Comparison of ENCODE assay signal across 9 cellular contexts in genomic region chr7:27151945-27152815, GRCh38. TPM values are rescaled to one million over a fixed set of nuclear protein-coding genes. Genes with fewer than 3 reads are reported as not detected.
A peak's percentile ranks its signal among the peaks of the same experiment; 100 is the strongest.
DNase-seq lines count a peak whose midpoint lies in the region; ATAC-seq and TF ChIP-seq lines count a peak whose summit lies in the region.
"Had no signal": no experiment of that assay in that cellular context is flagged by ENCODE, and none has a peak within 500 bp of the region (broad histone marks: within the 10 kb centered on the region; RNA-seq: fewer than 3 reads in every experiment).

TSS of gene HOXA3 (minus strand) at chr7:27152583. CDS start at chr7:27110640, 41,943 bp downstream.

- WGBS in tibial nerve, 2 donors = 2 to 3% methylated on average over 45 to 53 of the region's 53 CpGs

- H3K4me1 Mint-ChIP-seq in MCF 10A (ENCODE audit: insufficient read depth, unreplicated experiment) = peaks cover 16% of the 10 kb centered on the region
- peaks cover 23% of the 10 kb centered on the region for H3K4me1 Mint-ChIP-seq in activated CD4-positive, alpha-beta memory T cell treated with anti-CD3 and anti-CD28 coated beads, Interleukin-2, amount 10 ng/mL, durations not matched to agents 7 days and 5 days

- CTCF ChIA-PET in MCF 10A (lab: Yijun Ruan, JAX) = interaction anchor here (0.6 to 5.8 kb wide), 6 partner anchors 8 to 1261 kb away, joined by 3 to 57 read pairs (median 4); no protein-coding TSS in a partner anchor
- CTCF ChIA-PET in activated CD4-positive, alpha-beta memory T cell treated with anti-CD3 and anti-CD28 coated beads, Interleukin-2, amount 10 ng/mL, durations not matched to agents 7 days and 5 days (lab: Charles Lee) = interaction anchor here (1.1 kb wide), 1 partner anchor 9 kb away, joined by 5 read pairs; no protein-coding TSS in a partner anchor

- peak in 1 of 2 donors; percentile 85 for TF ChIP-seq EP300 in tibial nerve (IDR thresholded peaks at IDR 0.05)

- no peaks in the 10 kb centered on the region for H3K9me3 ChIP-seq in breast epithelium
- no peaks in the 10 kb centered on the region for H3K9me3 ChIP-seq in tibial nerve

- H3K27me3 ChIP-seq in breast epithelium = peaks cover 7 to 49% of the 10 kb centered on the region in 2 donors
- H3K27me3 ChIP-seq in tibial nerve = peaks cover 0 to 98% of the 10 kb centered on the region in 2 donors

- no peak within 1 kb of the TSS for H3K27ac Mint-ChIP-seq in MCF 10A (ENCODE audit: low read depth, unreplicated experiment)
- H3K27ac Mint-ChIP-seq in activated CD4-positive, alpha-beta memory T cell treated with anti-CD3 and anti-CD28 coated beads, Interleukin-2, amount 10 ng/mL, durations not matched to agents 7 days and 5 days = peak within 1 kb of the TSS; percentile 42

- no TSS peak for BruUV-seq in MCF 10A (replicated peaks; lab: Mats Ljungman, UMichigan)

- TF ChIP-seq POLR2A in breast epithelium (IDR thresholded peaks at IDR 0.05) = no peak
- peak in 1 of 2 donors; percentile 47 for TF ChIP-seq POLR2A in tibial nerve (IDR thresholded peaks at IDR 0.05)

- POLR2A ChIA-PET in MCF 10A (lab: Yijun Ruan, JAX) = no interaction called here
- POLR2A ChIA-PET in activated CD4-positive, alpha-beta memory T cell treated with anti-CD3 and anti-CD28 coated beads, Interleukin-2, amount 10 ng/mL, durations not matched to agents 7 days and 5 days (lab: Charles Lee) = interaction anchor here (0.8 to 1.4 kb wide), 2 partner anchors 14 to 62 kb away, joined by 3 read pairs; no protein-coding TSS in a partner anchor

- peak; percentile 53 for DNase-seq in breast epithelium (ENCODE audit: low spot score in 2 of 2)
- no peak for DNase-seq in MCF 10A (ENCODE audit: unreplicated experiment)
- no peak for DNase-seq in activated CD4-positive, alpha-beta memory T cell treated with anti-CD3 and anti-CD28 coated beads, Interleukin-2, amount 10 ng/mL, durations not matched to agents 7 days and 5 days
- DNase-seq in left colon = peak; percentile 85 to 87
- no peak for DNase-seq in tibial nerve (ENCODE audit: low spot score in 2 of 2)
- DNase-seq in nucleus accumbens (lab: John Stamatoyannopoulos, UW) = no peak
- DNase-seq in AML-193 (lab: John Stamatoyannopoulos, UW) = no peak
- no peak for DNase-seq in effector CD4-positive, alpha-beta T cell

- no peak within 1 kb of the TSS for H3K4me3 Mint-ChIP-seq in MCF 10A (ENCODE audit: unreplicated experiment)
- H3K4me3 Mint-ChIP-seq in activated CD4-positive, alpha-beta memory T cell treated with anti-CD3 and anti-CD28 coated beads, Interleukin-2, amount 10 ng/mL, durations not matched to agents 7 days and 5 days = peak within 1 kb of the TSS; percentile 38

- ATAC-seq in left colon = peak; percentile 48

- no peak for TF ChIP-seq CTCF in breast epithelium (IDR thresholded peaks at IDR 0.05)
- TF ChIP-seq CTCF in MCF 10A (IDR thresholded peaks at IDR 0.05; ENCODE audit: unreplicated experiment) = no peak
- no peak for TF ChIP-seq CTCF in tibial nerve (IDR thresholded peaks at IDR 0.05)

- H3K4me1 ChIP-seq in breast epithelium = peaks cover 5 to 9% of the 10 kb centered on the region in 2 donors
- peaks cover 0 to 84% (median 23%) of the 10 kb centered on the region in 4 donors for H3K4me1 ChIP-seq in tibial nerve

- no peaks in the 10 kb centered on the region for H3K36me3 Mint-ChIP-seq in MCF 10A (ENCODE audit: insufficient read depth, unreplicated experiment)
- peaks cover 8% of the 10 kb centered on the region for H3K36me3 Mint-ChIP-seq in activated CD4-positive, alpha-beta memory T cell treated with anti-CD3 and anti-CD28 coated beads, Interleukin-2, amount 10 ng/mL, durations not matched to agents 7 days and 5 days (ENCODE audit: low read depth)

- H3K27ac ChIP-seq in breast epithelium (peak within 1 kb of the TSS; percentile 95 to 96), tibial nerve (peak within 1 kb of the TSS; percentile 60 to 88 (median 88))

- no peaks in the 10 kb centered on the region for H3K27me3 Mint-ChIP-seq in MCF 10A (ENCODE audit: insufficient read depth, unreplicated experiment)
- peaks cover 87% of the 10 kb centered on the region for H3K27me3 Mint-ChIP-seq in activated CD4-positive, alpha-beta memory T cell treated with anti-CD3 and anti-CD28 coated beads, Interleukin-2, amount 10 ng/mL, durations not matched to agents 7 days and 5 days

- H3K9me3 Mint-ChIP-seq in MCF 10A (ENCODE audit: unreplicated experiment) = no peaks in the 10 kb centered on the region
- no peaks in the 10 kb centered on the region for H3K9me3 Mint-ChIP-seq in activated CD4-positive, alpha-beta memory T cell treated with anti-CD3 and anti-CD28 coated beads, Interleukin-2, amount 10 ng/mL, durations not matched to agents 7 days and 5 days

- intact Hi-C loops in breast epithelium (cut with DNase I; ENCODE audit: low total_unique reads) = loop anchor here (10.0 kb wide), 1 partner anchor 947 kb away; the partner anchor contains the start of genes CBX3 and HNRNPA2B1
- intact Hi-C loops in MCF 10A (cut with micrococcal nuclease) = no loop called here
- intact Hi-C loops in left colon (cut with DNase I, micrococcal nuclease) = no loop called here

- H3K36me3 ChIP-seq in breast epithelium = no peaks in the 10 kb centered on the region
- no peaks in the 10 kb centered on the region for H3K36me3 ChIP-seq in tibial nerve

- H3K4me3 ChIP-seq in breast epithelium (peak within 1 kb of the TSS; percentile 68 to 80 (median 75)), tibial nerve (peak within 1 kb of the TSS; percentile 38 to 58 (median 42))

RNA-seq across cellular contexts. Expression of gene HOXA3, which starts in this region (rescaled TPM):
- 1 to 10 TPM; 4.5 to 6.4 (median 4.6) TPM for total RNA-seq in breast epithelium
- 8.2 and 14.0 TPM in 2 replicates for total RNA-seq in MCF 10A (2022)
- not detected for total RNA-seq in activated CD4-positive, alpha-beta memory T cell treated with anti-CD3 and anti-CD28 coated beads, Interleukin-2, amount 10 ng/mL, durations not matched to agents 7 days and 5 days
- 10 to 100 TPM; 16.4 to 23.2 TPM for total RNA-seq in left colon
- 10 to 100 TPM in 1 of 4 donors, 1 to 10 TPM in 3; 7.0 to 18.8 (median 8.7) TPM for total RNA-seq in tibial nerve
- total RNA-seq: temporal lobe had no signal

Comparison
In these comparisons a context has a peak if more than half of its experiments do, and no peak if none do; other contexts are left out.
1. DNase-seq: peak in breast epithelium (2 of 2) and left colon (2 of 2); none in MCF 10A (single experiment), activated CD4-positive, alpha-beta memory T cell treated with anti-CD3 and anti-CD28 coated beads, Interleukin-2, amount 10 ng/mL, durations not matched to agents 7 days and 5 days (single experiment), tibial nerve (0 of 2), nucleus accumbens (0 of 56), AML-193 (0 of 2) and effector CD4-positive, alpha-beta T cell (single experiment).